Comparison of ENCODE assay signal across 35 cellular contexts in genomic region chr17:28618464-28618863, GRCh38. TPM values are rescaled to one million over a fixed set of nuclear protein-coding genes. Genes with fewer than 3 reads are reported as not detected.
DNase-seq lines count a peak whose midpoint lies in the region; ATAC-seq, FAIRE-seq and TF ChIP-seq lines count a peak whose summit lies in the region.
"Had no signal": no experiment of that assay in that cellular context is flagged by ENCODE, and none has a peak within 500 bp of the region (broad histone marks: within the 10 kb centered on the region; RNA-seq: fewer than 3 reads in every experiment).

No MANE protein-coding gene starts in this region.

- WGBS in K562 (ENCODE audit: insufficient coverage, low coverage, missing lambda C conversion rate): 85% methylated on average over 3 of the region's 3 CpGs
- 91 to 100% (median 95%) methylated on average over 3 of the region's 3 CpGs for WGBS in stomach, 5 donors

- in situ Hi-C loops in K562 (cut with MboI): no loop called here

- TF ChIP-seq POLR2A in K562 (conservative IDR thresholded peaks at IDR 0.05) (no peak), stomach (IDR thresholded peaks at IDR 0.05) (no peak)

- no peaks in the 10 kb centered on the region for H3K9me3 Mint-ChIP-seq in activated naive CD8-positive, alpha-beta T cell treated with anti-CD3 and anti-CD28 coated beads for 36 hours
- no peaks in the 10 kb centered on the region for H3K9me3 Mint-ChIP-seq in activated naive CD8-positive, alpha-beta T cell treated with anti-CD3 and anti-CD28 coated beads, Interleukin-2, amount 50 U/mL, for 24 hours
- H3K9me3 Mint-ChIP-seq in endothelial cell (ENCODE audit: unreplicated experiment): no peaks in the 10 kb centered on the region
- H3K9me3 Mint-ChIP-seq: CD14-positive monocyte; CD4-positive, alpha-beta memory T cell; CD4-positive, alpha-beta T cell; CD8-positive, alpha-beta memory T cell; CD8-positive, alpha-beta T cell had no signal

- ATAC-seq in activated naive CD8-positive, alpha-beta T cell treated with anti-CD3 and anti-CD28 coated beads, Interleukin-2, amount 50 U/mL, for 24 hours: no peak
- ATAC-seq in K562: no peak
- ATAC-seq: A549; CD8-positive, alpha-beta T cell had no signal

- peaks cover 28% of the 10 kb centered on the region for H3K36me3 Mint-ChIP-seq in activated naive CD8-positive, alpha-beta T cell treated with anti-CD3 and anti-CD28 coated beads for 36 hours
- H3K36me3 Mint-ChIP-seq in activated naive CD8-positive, alpha-beta T cell treated with anti-CD3 and anti-CD28 coated beads, Interleukin-2, amount 50 U/mL, for 24 hours (ENCODE audit: low read depth): peaks cover 78% of the 10 kb centered on the region
- peaks cover 63% of the 10 kb centered on the region for H3K36me3 Mint-ChIP-seq in endothelial cell (ENCODE audit: low read depth, unreplicated experiment)

- H3K4me2 ChIP-seq in K562 (ENCODE audit: insufficient read depth, low read length): no peak overlapping the region
- H3K4me2 ChIP-seq: A549; BLaER1; BLaER1 treated with 17β-estradiol and CSF1 and Interleukin-3, amounts not matched to agents 10 nM and 100 nM had no signal

- no peak for TF ChIP-seq EP300 in K562 (IDR thresholded peaks at IDR 0.05; ENCODE audit: low read length)
- TF ChIP-seq EP300 in stomach (IDR thresholded peaks at IDR 0.05): no peak

- H3K9me3 ChIP-seq in K562 (replicated peaks; ENCODE audit: control insufficient read depth, insufficient read depth, low read depth, low read length) (no peaks in the 10 kb centered on the region), stomach (no peaks in the 10 kb centered on the region)
- H3K9me3 ChIP-seq: A549; BE2C; BLaER1; BLaER1 treated with 17β-estradiol and CSF1 and Interleukin-3, amounts not matched to agents 10 nM and 100 nM; Caco-2 had no signal

- H3K9me1 ChIP-seq in K562 (ENCODE audit: control insufficient read depth, insufficient read depth, low read length): no peaks in the 10 kb centered on the region

- H3K27ac ChIP-seq in K562 (ENCODE audit: extremely low read depth, low read depth, low read length) (no peak overlapping the region), stomach (no peak overlapping the region)
- H3K27ac ChIP-seq: 22Rv1; A549; BLaER1; BLaER1 treated with 17β-estradiol and CSF1 and Interleukin-3, amounts not matched to agents 10 nM and 100 nM; C4-2B had no signal

- DNase-seq in activated naive CD8-positive, alpha-beta T cell treated with anti-CD3 and anti-CD28 coated beads for 36 hours: no peak
- DNase-seq in activated naive CD8-positive, alpha-beta T cell treated with anti-CD3 and anti-CD28 coated beads, Interleukin-2, amount 50 U/mL, for 24 hours: no peak
- DNase-seq in K562 (ENCODE audit: extremely low read depth in 1 of 4, low spot score in 3 of 4): no peak
- no peak for DNase-seq in endothelial cell (ENCODE audit: low spot score)
- no peak for DNase-seq in NCI-H2196 (lab: John Stamatoyannopoulos, UW; ENCODE audit: unreplicated experiment)
- no peak for DNase-seq in stomach
- DNase-seq: 8988T; ACHN; AML-193; BE2C; C1 segment of cervical spinal cord; Caco-2; Calu3; CD4-positive, alpha-beta memory T cell; CD4-positive, alpha-beta T cell; CD4-positive, CD25-positive, alpha-beta regulatory T cell; CD8-positive, alpha-beta memory T cell; CD8-positive, alpha-beta T cell; COR-L47; DMS 273 treated with DMSO at 0.1 percent for 48 hours; DMS153; DMS53; DMS79; DMS79 treated with DMSO at 0.1 percent for 48 hours; DND-41; EL had no signal

- H2AFZ ChIP-seq in K562 (ENCODE audit: low read depth, low read length): no peak overlapping the region

- H3K4me3 Mint-ChIP-seq in activated naive CD8-positive, alpha-beta T cell treated with anti-CD3 and anti-CD28 coated beads for 36 hours: no peak overlapping the region
- no peak overlapping the region for H3K4me3 Mint-ChIP-seq in activated naive CD8-positive, alpha-beta T cell treated with anti-CD3 and anti-CD28 coated beads, Interleukin-2, amount 50 U/mL, for 24 hours
- H3K4me3 Mint-ChIP-seq in endothelial cell (ENCODE audit: unreplicated experiment): peak overlapping the region; percentile 42
- H3K4me3 Mint-ChIP-seq: B cell; CD14-positive monocyte; CD4-positive, alpha-beta memory T cell; CD4-positive, alpha-beta T cell; CD4-positive, CD25-positive, alpha-beta regulatory T cell; CD8-positive, alpha-beta memory T cell; CD8-positive, alpha-beta T cell had no signal

- peak overlapping the region; percentile 31 for H3K27ac Mint-ChIP-seq in activated naive CD8-positive, alpha-beta T cell treated with anti-CD3 and anti-CD28 coated beads for 36 hours
- no peak overlapping the region for H3K27ac Mint-ChIP-seq in activated naive CD8-positive, alpha-beta T cell treated with anti-CD3 and anti-CD28 coated beads, Interleukin-2, amount 50 U/mL, for 24 hours
- H3K27ac Mint-ChIP-seq in endothelial cell (ENCODE audit: unreplicated experiment): no peak overlapping the region
- H3K27ac Mint-ChIP-seq: B cell; CD4-positive, alpha-beta memory T cell; CD4-positive, alpha-beta T cell; CD8-positive, alpha-beta T cell had no signal

- H3K9ac ChIP-seq in K562 (ENCODE audit: insufficient read depth in 1 of 2, low read depth in 2 of 2, low read length in 2 of 2): no peak overlapping the region
- H3K9ac ChIP-seq: BLaER1; BLaER1 treated with 17β-estradiol and CSF1 and Interleukin-3, amounts not matched to agents 10 nM and 100 nM had no signal

- POLR2A ChIA-PET in K562 (lab: Yijun Ruan, JAX): interaction anchor here (0.7 to 2.6 kb wide), 6 partner anchors 7 to 173 kb away, joined by 3 to 10 read pairs (median 3); partner anchors contain the start of genes SDF2, SPAG5 and SUPT6H

- no peaks in the 10 kb centered on the region for H3K4me1 Mint-ChIP-seq in activated naive CD8-positive, alpha-beta T cell treated with anti-CD3 and anti-CD28 coated beads for 36 hours
- H3K4me1 Mint-ChIP-seq in activated naive CD8-positive, alpha-beta T cell treated with anti-CD3 and anti-CD28 coated beads, Interleukin-2, amount 50 U/mL, for 24 hours: no peaks in the 10 kb centered on the region
- peaks cover 21% of the 10 kb centered on the region for H3K4me1 Mint-ChIP-seq in endothelial cell (ENCODE audit: unreplicated experiment)
- H3K4me1 Mint-ChIP-seq: CD14-positive monocyte; CD8-positive, alpha-beta memory T cell had no signal

- no peak overlapping the region for H3K4me3 ChIP-seq in K562
- no peak overlapping the region for H3K4me3 ChIP-seq in stomach
- H3K4me3 ChIP-seq: A549; BLaER1; BLaER1 treated with 17β-estradiol and CSF1 and Interleukin-3, amounts not matched to agents 10 nM and 100 nM had no signal

- TF ChIP-seq CTCF in K562 (IDR thresholded peaks at IDR 0.05 in 2 of 3, conservative IDR thresholded peaks at IDR 0.05 in 1 of 3; ENCODE audit: insufficient read depth in 2 of 3, low read depth in 1 of 3, low read length in 3 of 3) (no peak), endothelial cell (IDR thresholded peaks at IDR 0.05; ENCODE audit: unreplicated experiment) (no peak), stomach (IDR thresholded peaks at IDR 0.05) (no peak)

- H3K4me1 ChIP-seq in K562 (replicated peaks in 1 of 2; ENCODE audit: control insufficient read depth in 2 of 2, insufficient read depth in 2 of 2, low read length in 2 of 2): no peaks in the 10 kb centered on the region
- peaks cover 0 to 6% (median under 1%) of the 10 kb centered on the region in 4 donors for H3K4me1 ChIP-seq in stomach
- H3K4me1 ChIP-seq: A549, BE2C, Caco-2 had no signal

- H3K27me3 Mint-ChIP-seq in activated naive CD8-positive, alpha-beta T cell treated with anti-CD3 and anti-CD28 coated beads for 36 hours: no peaks in the 10 kb centered on the region
- H3K27me3 Mint-ChIP-seq in activated naive CD8-positive, alpha-beta T cell treated with anti-CD3 and anti-CD28 coated beads, Interleukin-2, amount 50 U/mL, for 24 hours: no peaks in the 10 kb centered on the region
- peaks cover 6% of the 10 kb centered on the region for H3K27me3 Mint-ChIP-seq in endothelial cell (ENCODE audit: unreplicated experiment)
- H3K27me3 Mint-ChIP-seq: B cell; CD4-positive, alpha-beta memory T cell; CD4-positive, alpha-beta T cell; CD4-positive, CD25-positive, alpha-beta regulatory T cell; CD8-positive, alpha-beta memory T cell had no signal

- H3K79me2 ChIP-seq in K562 (ENCODE audit: control insufficient read depth, insufficient read depth, low read length): no peaks in the 10 kb centered on the region

- no peaks in the 10 kb centered on the region for H3K27me3 ChIP-seq in K562 (ENCODE audit: control insufficient read depth in 2 of 2, insufficient read depth in 2 of 2, low read length in 2 of 2)
- H3K27me3 ChIP-seq in stomach: no peaks in the 10 kb centered on the region
- H3K27me3 ChIP-seq: BE2C; BLaER1; BLaER1 treated with 17β-estradiol and CSF1 and Interleukin-3, amounts not matched to agents 10 nM and 100 nM had no signal

- H3K36me3 ChIP-seq in K562 (ENCODE audit: control insufficient read depth, insufficient read depth, low read length) (peaks cover 99% of the 10 kb centered on the region), stomach (peaks cover 91 to 100% (median 100%) of the 10 kb centered on the region in 4 donors)

- FAIRE-seq in K562 (lab: Jason Lieb, UNC): no peak
- FAIRE-seq: A204.1, A549, D721Med had no signal

- BruUV-seq in K562 (replicated peaks; lab: Mats Ljungman, UMichigan): no TSS peak

- 0 out of 2 replicates have a peak, but pooled peaks cover 7% of the 10 kb centered on the region for H4K20me1 ChIP-seq in K562 (replicated peaks; ENCODE audit: control insufficient read depth, insufficient read depth, low read length)

- intact Hi-C loops in K562 (cut with micrococcal nuclease) (no loop called here), stomach (cut with DNase I; ENCODE audit: low total_unique reads) (no loop called here)

- TF ChIP-seq RAD21 in K562 (CRISPR knock-in tag; conservative IDR thresholded peaks at IDR 0.05 in 1 of 2, IDR thresholded peaks at IDR 0.05 in 1 of 2): no peak

- CTCF ChIA-PET in K562 (lab: Yijun Ruan, JAX; ENCODE audit: low intra/inter-chr PET ratio): no interaction called here

RNA-seq across cellular contexts. Expression of gene RSKR, which starts 4.5 kb away (rescaled TPM):
- total RNA-seq in activated naive CD8-positive, alpha-beta T cell treated with anti-CD3 and anti-CD28 coated beads for 36 hours: 10 to 100 TPM; 14.3 to 17.8 TPM
- 428 and 683 TPM in 2 replicates for total RNA-seq in K562 (2011; cell fraction: chromatin; rRNA removed; ENCODE audit: low replicate concordance)
- 235 and 256 TPM in 2 replicates for total RNA-seq in K562 (2011; cell fraction: nucleolus; rRNA removed)
- total RNA-seq in K562 (2011; cell fraction: nucleoplasm; rRNA removed): 327 and 411 TPM in 2 replicates
- total RNA-seq in K562 (2014; rRNA removed) (10.3 and 12.2 TPM in 2 replicates), K562 (2014; rRNA removed; fragmentation: Illumina TruSeq; extraction: Trizol) (14.3 and 17.2 TPM in 2 replicates), K562 (2015; rRNA removed; fragmentation: Illumina TruSeq; extraction: Trizol) (13.6 and 16.2 TPM in 2 replicates), K562 (2021) (25.0 and 25.8 TPM in 2 replicates), endothelial cell (ENCODE audit: unreplicated experiment) (25.1 TPM), stomach (10 to 100 TPM in 3 of 5 donors, 1 to 10 TPM in 2; 9.3 to 36.2 (median 11.6) TPM)
- polyA plus RNA-seq in K562 (2011; rRNA removed) (42.2 and 42.3 TPM in 2 replicates), K562 (2014; fragmentation: Illumina TruSeq; extraction: Trizol) (19.3 and 21.9 TPM in 2 replicates), K562 (2014; fragmentation: Nextera tagmentation; extraction: Ambion mirVana) (1 to 10 TPM; 1.4 to 4.0 TPM), K562 (2014; rRNA removed) (26.6 and 26.7 TPM in 2 replicates), stomach (1 to 10 TPM in 2 of 3 donors, under 1 TPM in 1; 0.31 to 2.3 (median 1.2) TPM)
- 22.3 and 26.9 TPM in 2 replicates for polyA plus RNA-seq in K562 (2011; cell fraction: cytosol; rRNA removed)
- polyA plus RNA-seq in K562 (2011; cell fraction: nucleus; rRNA removed): 234 and 292 TPM in 2 replicates
- polyA plus RNA-seq in K562 (2012): 12.2 and 29.3 TPM in 2 replicates
- 30.2 and 31.0 TPM in 2 replicates for polyA minus RNA-seq in K562 (2011; rRNA and poly(A)+ RNA removed)
- 9.1 and 14.2 TPM in 2 replicates for polyA minus RNA-seq in K562 (2011; cell fraction: cytosol; rRNA and poly(A)+ RNA removed)
- 67.0 and 69.4 TPM in 2 replicates for polyA minus RNA-seq in K562 (2011; cell fraction: nucleus; rRNA and poly(A)+ RNA removed)
- polyA plus RNA-seq: CD14-positive monocyte; CD4-positive, alpha-beta memory T cell had no signal

RNA-seq across cellular contexts. Expression of gene SPAG5, which starts 19.6 kb away (rescaled TPM):
- total RNA-seq in activated naive CD8-positive, alpha-beta T cell treated with anti-CD3 and anti-CD28 coated beads for 36 hours: 100 to 1,000 TPM; 111 to 122 TPM
- 517 and 585 TPM in 2 replicates for total RNA-seq in K562 (2011; cell fraction: chromatin; rRNA removed; ENCODE audit: low replicate concordance)
- 336 and 355 TPM in 2 replicates for total RNA-seq in K562 (2011; cell fraction: nucleolus; rRNA removed)
- total RNA-seq in K562 (2011; cell fraction: nucleoplasm; rRNA removed): 269 and 327 TPM in 2 replicates
- total RNA-seq in K562 (2014; rRNA removed) (124 and 144 TPM in 2 replicates), K562 (2014; rRNA removed; fragmentation: Illumina TruSeq; extraction: Trizol) (149 and 151 TPM in 2 replicates), K562 (2015; rRNA removed; fragmentation: Illumina TruSeq; extraction: Trizol) (151 and 156 TPM in 2 replicates), K562 (2021) (134 and 143 TPM in 2 replicates), endothelial cell (ENCODE audit: unreplicated experiment) (28.5 TPM), stomach (10 to 100 TPM in 2 of 5 donors, 1 to 10 TPM in 3; 1.2 to 48.7 (median 9.9) TPM)
- polyA plus RNA-seq in K562 (2011; rRNA removed) (192 and 229 TPM in 2 replicates), K562 (2014; fragmentation: Illumina TruSeq; extraction: Trizol) (133 and 140 TPM in 2 replicates), K562 (2014; fragmentation: Nextera tagmentation; extraction: Ambion mirVana) (100 to 1,000 TPM in 1 of 2 experiments, 10 to 100 TPM in 1; 94.4 to 286 TPM), K562 (2014; rRNA removed) (143 and 157 TPM in 2 replicates), stomach (10 to 100 TPM in 1 of 3 donors, 1 to 10 TPM in 2; 4.4 to 16.4 (median 6.6) TPM)
- 91.5 and 98.4 TPM in 2 replicates for polyA plus RNA-seq in K562 (2011; cell fraction: cytosol; rRNA removed)
- 797 and 863 TPM in 2 replicates for polyA plus RNA-seq in K562 (2011; cell fraction: nucleus; rRNA removed)
- polyA plus RNA-seq in K562 (2012): 120 and 153 TPM in 2 replicates
- polyA minus RNA-seq in K562 (2011; rRNA and poly(A)+ RNA removed): 178 and 188 TPM in 2 replicates
- 74.0 and 98.5 TPM in 2 replicates for polyA minus RNA-seq in K562 (2011; cell fraction: cytosol; rRNA and poly(A)+ RNA removed)
- polyA minus RNA-seq in K562 (2011; cell fraction: nucleus; rRNA and poly(A)+ RNA removed): 244 and 330 TPM in 2 replicates
- polyA plus RNA-seq: CD14-positive monocyte had no signal

RNA-seq across cellular contexts. Expression of gene BLTP2, which starts 26.5 kb away (rescaled TPM):
- 100 to 1,000 TPM; 174 to 180 TPM for total RNA-seq in activated naive CD8-positive, alpha-beta T cell treated with anti-CD3 and anti-CD28 coated beads for 36 hours
- 1,192 and 1,565 TPM in 2 replicates for total RNA-seq in K562 (2011; cell fraction: chromatin; rRNA removed; ENCODE audit: low replicate concordance)
- total RNA-seq in K562 (2011; cell fraction: nucleolus; rRNA removed): 590 and 652 TPM in 2 replicates
- 661 and 810 TPM in 2 replicates for total RNA-seq in K562 (2011; cell fraction: nucleoplasm; rRNA removed)
- total RNA-seq in K562 (2014; rRNA removed) (103 and 174 TPM in 2 replicates), K562 (2014; rRNA removed; fragmentation: Illumina TruSeq; extraction: Trizol) (115 and 124 TPM in 2 replicates), K562 (2015; rRNA removed; fragmentation: Illumina TruSeq; extraction: Trizol) (122 and 126 TPM in 2 replicates), K562 (2021) (163 TPM in 2 replicates), endothelial cell (ENCODE audit: unreplicated experiment) (203 TPM), stomach (100 to 1,000 TPM in 4 of 5 donors, 10 to 100 TPM in 1; 62.4 to 221 (median 194) TPM)
- polyA plus RNA-seq in K562 (2011; rRNA removed) (135 and 174 TPM in 2 replicates), K562 (2014; fragmentation: Illumina TruSeq; extraction: Trizol) (102 and 105 TPM in 2 replicates), K562 (2014; fragmentation: Nextera tagmentation; extraction: Ambion mirVana) (10 to 100 TPM; 14.7 to 34.3 TPM), K562 (2014; rRNA removed) (89.0 and 91.2 TPM in 2 replicates), stomach (10 to 100 TPM in 2 of 3 donors, 1 to 10 TPM in 1; 9.9 to 13.3 (median 12.2) TPM)
- polyA plus RNA-seq in K562 (2011; cell fraction: cytosol; rRNA removed): 91.6 and 169 TPM in 2 replicates
- 325 and 481 TPM in 2 replicates for polyA plus RNA-seq in K562 (2011; cell fraction: nucleus; rRNA removed)
- polyA plus RNA-seq in K562 (2012): 72.8 and 84.2 TPM in 2 replicates
- 299 and 507 TPM in 2 replicates for polyA minus RNA-seq in K562 (2011; rRNA and poly(A)+ RNA removed)
- 123 and 216 TPM in 2 replicates for polyA minus RNA-seq in K562 (2011; cell fraction: cytosol; rRNA and poly(A)+ RNA removed)
- polyA minus RNA-seq in K562 (2011; cell fraction: nucleus; rRNA and poly(A)+ RNA removed): 254 and 272 TPM in 2 replicates

RNA-seq across cellular contexts. Expression of gene ALDOC, which starts 41.8 kb away (rescaled TPM):
- total RNA-seq in activated naive CD8-positive, alpha-beta T cell treated with anti-CD3 and anti-CD28 coated beads for 36 hours: 10 to 100 TPM; 85.6 to 85.8 TPM
- total RNA-seq in K562 (2011; cell fraction: chromatin; rRNA removed; ENCODE audit: low replicate concordance): 193 and 319 TPM in 2 replicates
- 209 and 250 TPM in 2 replicates for total RNA-seq in K562 (2011; cell fraction: nucleolus; rRNA removed)
- 213 and 242 TPM in 2 replicates for total RNA-seq in K562 (2011; cell fraction: nucleoplasm; rRNA removed)
- total RNA-seq in K562 (2014; rRNA removed) (93.5 and 102 TPM in 2 replicates), K562 (2014; rRNA removed; fragmentation: Illumina TruSeq; extraction: Trizol) (52.0 and 64.1 TPM in 2 replicates), K562 (2015; rRNA removed; fragmentation: Illumina TruSeq; extraction: Trizol) (42.8 and 43.2 TPM in 2 replicates), K562 (2021) (69.8 and 74.2 TPM in 2 replicates), endothelial cell (ENCODE audit: unreplicated experiment) (18.3 TPM), stomach (10 to 100 TPM in 2 of 5 donors, 1 to 10 TPM in 2, under 1 TPM in 1; 0.89 to 21.1 (median 9.1) TPM)
- polyA plus RNA-seq in K562 (2011; rRNA removed) (263 and 354 TPM in 2 replicates), K562 (2014; fragmentation: Illumina TruSeq; extraction: Trizol) (110 and 122 TPM in 2 replicates), K562 (2014; fragmentation: Nextera tagmentation; extraction: Ambion mirVana) (100 to 1,000 TPM in 1 of 2 experiments, 10 to 100 TPM in 1; 93.5 to 124 TPM), K562 (2014; rRNA removed) (99.2 and 113 TPM in 2 replicates), stomach (10 to 100 TPM in 2 of 3 donors, 1 to 10 TPM in 1; 8.7 to 54.8 (median 17.1) TPM)
- polyA plus RNA-seq in K562 (2011; cell fraction: cytosol; rRNA removed): 404 and 465 TPM in 2 replicates
- polyA plus RNA-seq in K562 (2011; cell fraction: nucleus; rRNA removed): 420 and 425 TPM in 2 replicates
- 119 and 134 TPM in 2 replicates for polyA plus RNA-seq in K562 (2012)
- polyA minus RNA-seq in K562 (2011; rRNA and poly(A)+ RNA removed): 264 and 310 TPM in 2 replicates
- 143 and 155 TPM in 2 replicates for polyA minus RNA-seq in K562 (2011; cell fraction: cytosol; rRNA and poly(A)+ RNA removed)
- polyA minus RNA-seq in K562 (2011; cell fraction: nucleus; rRNA and poly(A)+ RNA removed): 82.8 and 138 TPM in 2 replicates

RNA-seq across cellular contexts. Expression of gene SDF2, which starts 43.2 kb away (rescaled TPM):
- 10 to 100 TPM; 36.8 to 37.2 TPM for total RNA-seq in activated naive CD8-positive, alpha-beta T cell treated with anti-CD3 and anti-CD28 coated beads for 36 hours
- total RNA-seq in K562 (2011; cell fraction: chromatin; rRNA removed; ENCODE audit: low replicate concordance): 97.5 and 114 TPM in 2 replicates
- 81.0 and 84.6 TPM in 2 replicates for total RNA-seq in K562 (2011; cell fraction: nucleolus; rRNA removed)
- total RNA-seq in K562 (2011; cell fraction: nucleoplasm; rRNA removed): 98.7 and 130 TPM in 2 replicates
- total RNA-seq in K562 (2014; rRNA removed) (41.2 and 46.7 TPM in 2 replicates), K562 (2014; rRNA removed; fragmentation: Illumina TruSeq; extraction: Trizol) (62.7 and 64.0 TPM in 2 replicates), K562 (2015; rRNA removed; fragmentation: Illumina TruSeq; extraction: Trizol) (50.2 and 51.6 TPM in 2 replicates), K562 (2021) (45.7 and 50.0 TPM in 2 replicates), endothelial cell (ENCODE audit: unreplicated experiment) (52.8 TPM), stomach (10 to 100 TPM; 43.7 to 88.1 (median 49.0) TPM)
- polyA plus RNA-seq in K562 (2011; rRNA removed) (56.1 and 77.2 TPM in 2 replicates), K562 (2014; fragmentation: Illumina TruSeq; extraction: Trizol) (62.1 and 67.0 TPM in 2 replicates), K562 (2014; fragmentation: Nextera tagmentation; extraction: Ambion mirVana) (100 to 1,000 TPM; 116 to 132 TPM), K562 (2014; rRNA removed) (60.8 and 65.6 TPM in 2 replicates), stomach (10 to 100 TPM; 38.7 to 45.1 (median 40.8) TPM)
- 62.2 and 71.5 TPM in 2 replicates for polyA plus RNA-seq in K562 (2011; cell fraction: cytosol; rRNA removed)
- 39.9 and 51.1 TPM in 2 replicates for polyA plus RNA-seq in K562 (2011; cell fraction: nucleus; rRNA removed)
- polyA plus RNA-seq in K562 (2012): 54.9 and 62.2 TPM in 2 replicates
- polyA minus RNA-seq in K562 (2011; rRNA and poly(A)+ RNA removed): 41.3 and 62.3 TPM in 2 replicates
- 15.9 and 31.3 TPM in 2 replicates for polyA minus RNA-seq in K562 (2011; cell fraction: cytosol; rRNA and poly(A)+ RNA removed)
- polyA minus RNA-seq in K562 (2011; cell fraction: nucleus; rRNA and poly(A)+ RNA removed): 11.8 and 15.2 TPM in 2 replicates
